Comparison of ENCODE assay signal across 11 cellular contexts in the genomic region with DNA sequence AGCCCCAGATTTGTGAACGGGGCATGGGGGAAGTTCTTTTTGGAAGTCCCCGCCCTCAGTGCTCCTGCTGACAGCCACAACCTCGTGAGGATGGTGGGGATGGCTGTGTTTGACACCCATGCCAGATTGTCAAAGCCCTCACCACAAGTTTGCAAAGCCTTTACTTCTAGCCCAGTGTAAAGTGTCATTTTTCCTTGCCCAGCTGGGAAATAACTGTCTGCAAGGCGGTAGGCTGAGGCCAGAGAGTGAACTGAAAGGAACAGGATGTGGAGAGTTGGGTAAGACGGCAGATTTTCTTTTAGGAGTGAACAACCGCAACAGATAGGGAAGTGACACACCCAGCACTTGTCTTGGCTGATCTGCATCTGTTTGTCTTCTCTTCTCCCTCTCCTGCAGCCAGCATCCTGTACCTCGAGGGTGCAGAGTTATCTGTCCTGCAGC. TPM values are rescaled to one million over a fixed set of nuclear protein-coding genes. Genes with fewer than 3 reads are reported as not detected.
A peak's percentile ranks its signal among the peaks of the same experiment; 100 is the strongest.
DNase-seq lines count a peak whose midpoint lies in the region; ATAC-seq, FAIRE-seq and TF ChIP-seq lines count a peak whose summit lies in the region.
"Had no signal": no experiment of that assay in that cellular context is flagged by ENCODE, and none has a peak within 500 bp of the region (broad histone marks: within the 10 kb centered on the region; RNA-seq: fewer than 3 reads in every experiment).

No MANE protein-coding gene starts in this region.

- peak; percentile 73 for FAIRE-seq in GM18507 (lab: Jason Lieb, UNC)
- FAIRE-seq in kidney (lab: Jason Lieb, UNC): no peak
- FAIRE-seq: colon had no signal

- H3K4me3 ChIP-seq in heart left ventricle (no peak overlapping the region), kidney (ENCODE audit: low read length in 2 of 2) (no peak overlapping the region)
- H3K4me3 ChIP-seq: testis had no signal

- H3K27ac ChIP-seq in heart left ventricle (peak overlapping the region in 1 of 12 donors; percentile 85), kidney (ENCODE audit: low read depth in 2 of 2, low read length in 2 of 2) (no peak overlapping the region)
- H3K27ac ChIP-seq: testis had no signal

- peaks cover 0 to 92% (median 0%) of the 10 kb centered on the region in 12 donors for H3K4me1 ChIP-seq in heart left ventricle
- no peaks in the 10 kb centered on the region for H3K4me1 ChIP-seq in kidney (ENCODE audit: control insufficient read depth in 1 of 2, insufficient read depth in 1 of 2, low read depth in 1 of 2, low read length in 2 of 2)
- H3K4me1 ChIP-seq: testis had no signal

- intact Hi-C loops in heart left ventricle (cut with DNase I): loop anchor here in 1 of 10 donors (10.0 kb wide), 1 partner anchor 46 kb away; no protein-coding TSS in a partner anchor
- intact Hi-C loops in kidney (cut with DNase I): no loop called here

- no peak for TF ChIP-seq CTCF in heart left ventricle (IDR thresholded peaks at IDR 0.05)
- TF ChIP-seq CTCF in kidney (IDR thresholded peaks at IDR 0.05; ENCODE audit: borderline replicate concordance, extremely low read depth, insufficient read depth): no peak

- H3K9me3 ChIP-seq in heart left ventricle: no peaks in the 10 kb centered on the region
- no peaks in the 10 kb centered on the region for H3K9me3 ChIP-seq in kidney (ENCODE audit: control insufficient read depth in 1 of 2, low read length in 2 of 2)
- H3K9me3 ChIP-seq: testis had no signal

- H3K36me3 ChIP-seq in heart left ventricle (peaks cover 0 to 67% (median 59%) of the 10 kb centered on the region in 9 donors), kidney (ENCODE audit: control insufficient read depth in 1 of 2, insufficient read depth in 2 of 2, low read length in 2 of 2) (peaks cover 29 to 42% of the 10 kb centered on the region in 2 donors)

- TF ChIP-seq POLR2A in heart left ventricle (IDR thresholded peaks at IDR 0.05): no peak

- peak; percentile 99 for DNase-seq in AML-193 (lab: John Stamatoyannopoulos, UW)
- no peak for DNase-seq in GM18507 (ENCODE audit: extremely low spot score, insufficient read length, low read depth)
- peak; percentile 11 for DNase-seq in T-helper 22 cell (ENCODE audit: low read depth)
- no peak for DNase-seq in heart left ventricle
- no peak for DNase-seq in kidney
- no peak for DNase-seq in SK-N-DZ (ENCODE audit: low spot score)
- DNase-seq in NCI-H146 (lab: John Stamatoyannopoulos, UW): no peak
- no peak for DNase-seq in COLO829 (ENCODE audit: low spot score)
- DNase-seq: testis had no signal

- WGBS in heart left ventricle, 4 donors: 69 to 79% (median 74%) methylated on average over 7 of the region's 7 CpGs

- peak in 3 of 4 donors; percentile 65 to 83 (median 71) for ATAC-seq in heart left ventricle
- ATAC-seq: Panc1 had no signal

- no peak overlapping the region for H3K9ac ChIP-seq in kidney (ENCODE audit: low read length in 2 of 2)

- no peaks in the 10 kb centered on the region for H3K27me3 ChIP-seq in heart left ventricle
- H3K27me3 ChIP-seq: testis had no signal

RNA-seq across cellular contexts. Expression of a gene that starts 13.6 kb away (rescaled TPM):
- total RNA-seq in heart left ventricle: 10 to 100 TPM in 3 of 9 donors, 1 to 10 TPM in 6; 5.8 to 23.1 (median 9.4) TPM
- polyA plus RNA-seq in heart left ventricle: 1 to 10 TPM; 3.1 to 7.8 TPM
- total RNA-seq in kidney: 26.8 TPM
- polyA plus RNA-seq in kidney (ENCODE audit: insufficient read depth, low read depth, low replicate concordance): 4.2 TPM
- polyA plus RNA-seq in SK-N-DZ (2014; cell fraction: cytosol; rRNA removed): 2.7 and 3.0 TPM in 2 replicates
- 2.2 and 3.3 TPM in 2 replicates for polyA plus RNA-seq in SK-N-DZ (2014; cell fraction: nucleus; rRNA removed)

RNA-seq across cellular contexts. Expression of a gene that starts 22.8 kb away (rescaled TPM):
- total RNA-seq in heart left ventricle (1 to 10 TPM; 1.1 to 3.3 (median 1.8) TPM), kidney (1.2 TPM)
- polyA plus RNA-seq in heart left ventricle (1 to 10 TPM in 1 of 2 donors, under 1 TPM in 1; 0.49 to 1.2 TPM), kidney (ENCODE audit: insufficient read depth, low read depth, low replicate concordance) (0.19 TPM)
- 8.1 and 9.7 TPM in 2 replicates for polyA plus RNA-seq in SK-N-DZ (2014; cell fraction: cytosol; rRNA removed)
- 5.8 and 6.9 TPM in 2 replicates for polyA plus RNA-seq in SK-N-DZ (2014; cell fraction: nucleus; rRNA removed)

Comparison
In these comparisons a context has a peak if more than half of its experiments do, and no peak if none do; other contexts are left out.
1. DNase-seq: peak in AML-193 (2 of 2) and T-helper 22 cell (single experiment); none in GM18507 (single experiment), heart left ventricle (0 of 5), kidney (single experiment), SK-N-DZ (single experiment), NCI-H146 (single experiment) and COLO829 (single experiment).